1 cellular context compared by ENCODE assay signal in genomic region chr10:53598914-53599313, GRCh38.
TF ChIP-seq lines count a peak whose summit lies in the region.

No MANE protein-coding gene starts in this region.

TF ChIP-seq in GM23338, 12 proteins besides CTCF, POLR2A, EP300 and RAD21 (continued from another document):
- peak; percentile 69 for TF ChIP-seq ZNF462 (CRISPR knock-in tag; IDR thresholded peaks at IDR 0.05)
- TF ChIP-seq ZNF114 (CRISPR knock-in tag; IDR thresholded peaks at IDR 0.05), result no peak
- TF ChIP-seq NANOG (IDR thresholded peaks at IDR 0.05; ENCODE audit: borderline replicate concordance), result peak; percentile 99
